1 cellular context compared by ENCODE assay signal in genomic region chr10:91251430-91252056, GRCh38.
TF ChIP-seq lines count a peak whose summit lies in the region.

No MANE protein-coding gene starts in this region.

TF ChIP-seq in H1, 55 proteins besides CTCF, POLR2A, EP300 and RAD21:
- TF ChIP-seq CTBP2 (IDR thresholded peaks at IDR 0.05; ENCODE audit: borderline replicate concordance, insufficient read depth, insufficient read length, low read length), result no peak
- TF ChIP-seq TAF1 (IDR thresholded peaks at IDR 0.05; ENCODE audit: low read depth, low read length), result no peak
- TF ChIP-seq, protein P1, sequence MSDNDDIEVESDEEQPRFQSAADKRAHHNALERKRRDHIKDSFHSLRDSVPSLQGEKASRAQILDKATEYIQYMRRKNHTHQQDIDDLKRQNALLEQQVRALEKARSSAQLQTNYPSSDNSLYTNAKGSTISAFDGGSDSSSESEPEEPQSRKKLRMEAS (IDR thresholded peaks at IDR 0.05), result no peak
- TF ChIP-seq RNF2 (IDR thresholded peaks at IDR 0.05; ENCODE audit: borderline replicate concordance, low read depth, low read length, missing control alignments, poor library complexity, severe bottlenecking), result no peak
- no peak for TF ChIP-seq GABPA (IDR thresholded peaks at IDR 0.05; ENCODE audit: borderline replicate concordance, insufficient read depth, low read length)
- TF ChIP-seq KDM5A (IDR thresholded peaks at IDR 0.05; ENCODE audit: low read length), result no peak
- TF ChIP-seq BCL11A (IDR thresholded peaks at IDR 0.05; ENCODE audit: low read depth in 2 of 2, low read length in 2 of 2), result no peak
- no peak for TF ChIP-seq CHD2 (IDR thresholded peaks at IDR 0.05; ENCODE audit: low read length)
- no peak for TF ChIP-seq KDM4A (IDR thresholded peaks at IDR 0.05; ENCODE audit: low read depth, low read length, severe bottlenecking)
- TF ChIP-seq SIN3A (conservative IDR thresholded peaks at IDR 0.05 in 1 of 2, IDR thresholded peaks at IDR 0.05 in 1 of 2; ENCODE audit: low read depth in 1 of 2, low read length in 2 of 2), result no peak
